ENCODE assay signal across 12 cellular contexts in the genomic region with DNA sequence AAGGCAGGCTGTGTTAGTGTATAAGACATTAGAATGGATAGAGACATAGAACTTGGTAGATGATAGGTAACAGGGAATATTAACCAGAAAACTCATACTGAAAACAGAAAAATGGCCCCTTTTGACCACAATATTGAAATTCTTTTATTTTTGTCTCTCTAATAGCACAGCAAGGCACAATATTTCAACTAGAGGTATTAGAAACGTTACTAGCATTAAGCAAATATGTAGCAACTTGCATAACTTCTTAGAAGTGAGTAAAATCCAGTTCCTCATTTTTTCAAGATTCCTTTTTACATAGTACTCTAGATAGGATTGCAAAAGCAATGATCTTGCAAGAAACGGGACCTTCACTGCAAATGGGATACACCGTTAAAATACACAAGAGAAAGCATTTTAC.
DNase-seq lines count a peak whose midpoint lies in the region; ATAC-seq lines count a peak whose summit lies in the region.
"Had no signal": no experiment of that assay in that cellular context is flagged by ENCODE, and none has a peak within 500 bp of the region (broad histone marks: within the 10 kb centered on the region; RNA-seq: fewer than 3 reads in every experiment).

No MANE protein-coding gene starts in this region.

- no peaks in the 10 kb centered on the region for H3K4me1 ChIP-seq in naive thymus-derived CD4-positive, alpha-beta T cell (ENCODE audit: control insufficient read depth in 2 of 2, insufficient read depth in 2 of 2, low read length in 2 of 2)
- H3K4me1 ChIP-seq: transverse colon had no signal

- POLR2A ChIA-PET in naive thymus-derived CD4-positive, alpha-beta T cell (lab: Charles Lee), result no interaction called here
- POLR2A ChIA-PET in activated CD4-positive, alpha-beta memory T cell treated with anti-CD3 and anti-CD28 coated beads, Interleukin-2, amount 10 ng/mL, durations not matched to agents 7 days and 5 days (lab: Charles Lee), result no interaction called here

- H3K4me3 Mint-ChIP-seq in naive thymus-derived CD4-positive, alpha-beta T cell, result no peak overlapping the region
- no peak overlapping the region for H3K4me3 Mint-ChIP-seq in activated CD4-positive, alpha-beta memory T cell treated with anti-CD3 and anti-CD28 coated beads, Interleukin-2, amount 10 ng/mL, durations not matched to agents 7 days and 5 days

- intact Hi-C loops in naive thymus-derived CD4-positive, alpha-beta T cell (cut with micrococcal nuclease), result no loop called here

- DNase-seq in MV-4-11 (lab: John Stamatoyannopoulos, UW) (peak; percentile 95), SHP77 (lab: John Stamatoyannopoulos, UW) (no peak), NCI-H1436 treated with DMSO at 0.1 percent for 48 hours (lab: John Stamatoyannopoulos, UW) (no peak), glomerular visceral epithelial cell (ENCODE audit: extremely low spot score) (no peak)
- DNase-seq in naive thymus-derived CD4-positive, alpha-beta T cell, result no peak
- DNase-seq in activated CD4-positive, alpha-beta memory T cell treated with anti-CD3 and anti-CD28 coated beads, Interleukin-2, amount 10 ng/mL, durations not matched to agents 7 days and 5 days, result no peak
- DNase-seq: NCI-H1930, transverse colon had no signal

- H3K9me3 Mint-ChIP-seq in naive thymus-derived CD4-positive, alpha-beta T cell, result peaks cover 0 to 6% (median 0%) of the 10 kb centered on the region in 11 donors
- no peaks in the 10 kb centered on the region for H3K9me3 Mint-ChIP-seq in activated CD4-positive, alpha-beta memory T cell treated with anti-CD3 and anti-CD28 coated beads, Interleukin-2, amount 10 ng/mL, durations not matched to agents 7 days and 5 days
- H3K9me3 Mint-ChIP-seq: activated T-helper 2 cell treated with anti-CD3 and anti-CD28 coated beads, Interferon-gamma antibody, Interleukin-2, Interleukin-4, amounts not matched to agents 10 μg/mL and 5 μg/mL and 100 μg/mL, durations not matched to agents 14 hours and 24 hours and 36 hours had no signal

- H3K27ac Mint-ChIP-seq in naive thymus-derived CD4-positive, alpha-beta T cell, result no peak overlapping the region
- H3K27ac Mint-ChIP-seq in activated CD4-positive, alpha-beta memory T cell treated with anti-CD3 and anti-CD28 coated beads, Interleukin-2, amount 10 ng/mL, durations not matched to agents 7 days and 5 days, result no peak overlapping the region
- H3K27ac Mint-ChIP-seq: activated T-helper 2 cell treated with anti-CD3 and anti-CD28 coated beads, Interferon-gamma antibody, Interleukin-2, Interleukin-4, amounts not matched to agents 10 μg/mL and 5 μg/mL and 100 μg/mL, durations not matched to agents 14 hours and 24 hours and 36 hours had no signal

- no peaks in the 10 kb centered on the region for H3K36me3 ChIP-seq in naive thymus-derived CD4-positive, alpha-beta T cell (ENCODE audit: control insufficient read depth in 2 of 3, insufficient read depth in 3 of 3, low read length in 3 of 3)
- H3K36me3 ChIP-seq: transverse colon had no signal

- no peaks in the 10 kb centered on the region for H3K27me3 ChIP-seq in naive thymus-derived CD4-positive, alpha-beta T cell (ENCODE audit: control insufficient read depth in 2 of 2, insufficient read depth in 2 of 2, low read length in 2 of 2)
- H3K27me3 ChIP-seq: transverse colon had no signal

- no peak overlapping the region for H3K4me3 ChIP-seq in naive thymus-derived CD4-positive, alpha-beta T cell (ENCODE audit: low read length)
- H3K4me3 ChIP-seq: transverse colon had no signal

- ATAC-seq in GM18870 (IDR thresholded peaks at IDR 0.05; ENCODE audit: unreplicated experiment), result peak; percentile 58
- peak; percentile 35 for ATAC-seq in HG02763 (IDR thresholded peaks at IDR 0.05; ENCODE audit: unreplicated experiment)
- ATAC-seq in naive thymus-derived CD4-positive, alpha-beta T cell, result peak; percentile 56
- ATAC-seq: left lobe of liver had no signal

- H3K36me3 Mint-ChIP-seq in naive thymus-derived CD4-positive, alpha-beta T cell, result no peaks in the 10 kb centered on the region
- H3K36me3 Mint-ChIP-seq in activated CD4-positive, alpha-beta memory T cell treated with anti-CD3 and anti-CD28 coated beads, Interleukin-2, amount 10 ng/mL, durations not matched to agents 7 days and 5 days (ENCODE audit: low read depth), result no peaks in the 10 kb centered on the region

- no peaks in the 10 kb centered on the region for H3K9me3 ChIP-seq in naive thymus-derived CD4-positive, alpha-beta T cell (ENCODE audit: control insufficient read depth in 2 of 3, low read length in 3 of 3)
- H3K9me3 ChIP-seq: transverse colon had no signal

- CTCF ChIA-PET in naive thymus-derived CD4-positive, alpha-beta T cell (lab: Charles Lee), result no interaction called here
- CTCF ChIA-PET in activated CD4-positive, alpha-beta memory T cell treated with anti-CD3 and anti-CD28 coated beads, Interleukin-2, amount 10 ng/mL, durations not matched to agents 7 days and 5 days (lab: Charles Lee), result no interaction called here

- no peak overlapping the region for H3K27ac ChIP-seq in naive thymus-derived CD4-positive, alpha-beta T cell (ENCODE audit: low read depth, low read length)
- H3K27ac ChIP-seq: transverse colon had no signal

- no peaks in the 10 kb centered on the region for H3K4me1 Mint-ChIP-seq in naive thymus-derived CD4-positive, alpha-beta T cell
- H3K4me1 Mint-ChIP-seq in activated CD4-positive, alpha-beta memory T cell treated with anti-CD3 and anti-CD28 coated beads, Interleukin-2, amount 10 ng/mL, durations not matched to agents 7 days and 5 days, result no peaks in the 10 kb centered on the region

- H3K27me3 Mint-ChIP-seq in naive thymus-derived CD4-positive, alpha-beta T cell, result peaks cover 0 to 25% (median 5%) of the 10 kb centered on the region in 5 donors
- H3K27me3 Mint-ChIP-seq in activated CD4-positive, alpha-beta memory T cell treated with anti-CD3 and anti-CD28 coated beads, Interleukin-2, amount 10 ng/mL, durations not matched to agents 7 days and 5 days, result no peaks in the 10 kb centered on the region
